In genomic region chr5:125575561-125576504, GRCh38 we compare ENCODE assay signal across 10 cellular contexts.
DNase-seq lines count a peak whose midpoint lies in the region; ATAC-seq, FAIRE-seq and TF ChIP-seq lines count a peak whose summit lies in the region.
"Had no signal": no experiment of that assay in that cellular context is flagged by ENCODE, and none has a peak within 500 bp of the region (broad histone marks: within the 10 kb centered on the region; RNA-seq: fewer than 3 reads in every experiment).

No MANE protein-coding gene starts in this region.

- H3K4ac ChIP-seq in mesendoderm (ENCODE audit: low read depth, low read length), result no peak overlapping the region

- H3K36me3 ChIP-seq in astrocyte (ENCODE audit: insufficient read depth, low read length) (no peaks in the 10 kb centered on the region), mesendoderm (ENCODE audit: control insufficient read depth, insufficient read depth, low read length) (no peaks in the 10 kb centered on the region)
- H3K36me3 ChIP-seq in CD8-positive, alpha-beta T cell (ENCODE audit: insufficient read depth, low read length), result no peaks in the 10 kb centered on the region
- H3K36me3 ChIP-seq: BLaER1 treated with 17β-estradiol and CSF1 and Interleukin-3, amounts not matched to agents 10 nM and 100 nM had no signal

- intact Hi-C loops in CD8-positive, alpha-beta T cell (cut with DNase I, micrococcal nuclease), result no loop called here

- H3K27me3 ChIP-seq in astrocyte (ENCODE audit: insufficient read depth, low read length) (no peaks in the 10 kb centered on the region), mesendoderm (ENCODE audit: insufficient read depth, low read length, poor library complexity) (no peaks in the 10 kb centered on the region)
- no peaks in the 10 kb centered on the region for H3K27me3 ChIP-seq in CD8-positive, alpha-beta T cell (ENCODE audit: insufficient read depth, low read length)
- H3K27me3 ChIP-seq: BLaER1 treated with 17β-estradiol and CSF1 and Interleukin-3, amounts not matched to agents 10 nM and 100 nM had no signal

- no peaks in the 10 kb centered on the region for H3K79me1 ChIP-seq in mesendoderm (ENCODE audit: low read length)

- H3K36me3 Mint-ChIP-seq in astrocyte (ENCODE audit: low read depth, unreplicated experiment), result no peaks in the 10 kb centered on the region
- no peaks in the 10 kb centered on the region for H3K36me3 Mint-ChIP-seq in CD8-positive, alpha-beta T cell
- H3K36me3 Mint-ChIP-seq: naive thymus-derived CD8-positive, alpha-beta T cell had no signal

- POLR2A ChIA-PET in CD8-positive, alpha-beta T cell (lab: Charles Lee), result no interaction called here

- DNase-seq in COLO668 (lab: John Stamatoyannopoulos, UW; ENCODE audit: unreplicated experiment) (peak; percentile 40), NCI-H2081 (lab: John Stamatoyannopoulos, UW) (peak; percentile 73 to 90), astrocyte (ENCODE audit: low read depth) (no peak), mesendoderm (peak; percentile 42), HK-2 (ENCODE audit: unreplicated experiment) (no peak), kidney glomerular epithelial cell (lab: John Stamatoyannopoulos, UW) (no peak)
- DNase-seq in CD8-positive, alpha-beta T cell, result no peak
- DNase-seq: naive thymus-derived CD8-positive, alpha-beta T cell had no signal

- H3K4me1 Mint-ChIP-seq in astrocyte (ENCODE audit: low read depth, unreplicated experiment), result peaks cover 9% of the 10 kb centered on the region
- H3K4me1 Mint-ChIP-seq in CD8-positive, alpha-beta T cell (ENCODE audit: low read depth), result no peaks in the 10 kb centered on the region
- H3K4me1 Mint-ChIP-seq: naive thymus-derived CD8-positive, alpha-beta T cell had no signal

- peak overlapping the region; percentile 76 for H2AFZ ChIP-seq in astrocyte (ENCODE audit: low read depth, low read length)

- WGBS in mesendoderm (ENCODE audit: extremely low coverage, insufficient coverage, low lambda C conversion rate), result no CpG with 5 or more reads among the region's 7 CpGs

- H3K27ac Mint-ChIP-seq in astrocyte (ENCODE audit: unreplicated experiment), result peak overlapping the region; percentile 8
- no peak overlapping the region for H3K27ac Mint-ChIP-seq in CD8-positive, alpha-beta T cell
- H3K27ac Mint-ChIP-seq: naive thymus-derived CD8-positive, alpha-beta T cell had no signal

- ATAC-seq in HG03439 (IDR thresholded peaks at IDR 0.05; ENCODE audit: unreplicated experiment), result no peak
- no peak for ATAC-seq in CD8-positive, alpha-beta T cell
- ATAC-seq: naive thymus-derived CD8-positive, alpha-beta T cell had no signal

- no peak overlapping the region for H3K18ac ChIP-seq in mesendoderm (ENCODE audit: low read length)

- H2BK120ac ChIP-seq in mesendoderm (ENCODE audit: low read depth, low read length), result no peak overlapping the region

- H3K9ac ChIP-seq in astrocyte (ENCODE audit: low read length) (no peak overlapping the region), mesendoderm (ENCODE audit: low read length) (no peak overlapping the region)
- H3K9ac ChIP-seq: BLaER1 treated with 17β-estradiol and CSF1 and Interleukin-3, amounts not matched to agents 10 nM and 100 nM had no signal

- H2BK15ac ChIP-seq in mesendoderm (replicated peaks; ENCODE audit: low read depth), result no peak overlapping the region

- peaks cover 6% of the 10 kb centered on the region for H3K4me1 ChIP-seq in astrocyte (ENCODE audit: insufficient read depth, low read length)
- no peaks in the 10 kb centered on the region for H3K4me1 ChIP-seq in mesendoderm (ENCODE audit: control insufficient read depth, low read depth, low read length)
- no peaks in the 10 kb centered on the region for H3K4me1 ChIP-seq in CD8-positive, alpha-beta T cell (ENCODE audit: insufficient read depth, low read length)
- H3K4me1 ChIP-seq: BLaER1 treated with 17β-estradiol and CSF1 and Interleukin-3, amounts not matched to agents 10 nM and 100 nM had no signal

- CTCF ChIA-PET in CD8-positive, alpha-beta T cell (lab: Charles Lee), result interaction anchor here (1.3 kb wide), 1 partner anchor 12 kb away, joined by 3 read pairs; no protein-coding TSS in a partner anchor

- H4K5ac ChIP-seq in mesendoderm (ENCODE audit: low read length), result no peak overlapping the region

- H3K27ac ChIP-seq in astrocyte (ENCODE audit: low read depth, low read length), result no peak overlapping the region
- no peak overlapping the region for H3K27ac ChIP-seq in mesendoderm (ENCODE audit: low read depth, low read length)
- H3K27ac ChIP-seq in CD8-positive, alpha-beta T cell (ENCODE audit: low read depth, low read length), result no peak overlapping the region
- H3K27ac ChIP-seq: BLaER1 treated with 17β-estradiol and CSF1 and Interleukin-3, amounts not matched to agents 10 nM and 100 nM had no signal

- no peaks in the 10 kb centered on the region for H4K20me1 ChIP-seq in astrocyte (ENCODE audit: insufficient read depth, low read length)
- H4K20me1 ChIP-seq: BLaER1 treated with 17β-estradiol and CSF1 and Interleukin-3, amounts not matched to agents 10 nM and 100 nM had no signal

- no peaks in the 10 kb centered on the region for H3K79me2 ChIP-seq in astrocyte (ENCODE audit: insufficient read depth, low read length)
- H3K79me2 ChIP-seq in mesendoderm (ENCODE audit: control insufficient read depth, insufficient read depth, low read length), result no peaks in the 10 kb centered on the region

- H3K4me3 ChIP-seq in astrocyte (ENCODE audit: insufficient read depth, low read depth, low read length), result no peak overlapping the region
- H3K4me3 ChIP-seq in mesendoderm (ENCODE audit: low read length), result no peak overlapping the region
- no peak overlapping the region for H3K4me3 ChIP-seq in CD8-positive, alpha-beta T cell (ENCODE audit: low read depth, low read length)
- H3K4me3 ChIP-seq: BLaER1 treated with 17β-estradiol and CSF1 and Interleukin-3, amounts not matched to agents 10 nM and 100 nM had no signal

- no peak overlapping the region for H3K23ac ChIP-seq in mesendoderm (ENCODE audit: low read length)

- TF ChIP-seq CTCF in astrocyte (IDR thresholded peaks at IDR 0.05; ENCODE audit: insufficient read depth, low read depth, low read length), result no peak
- TF ChIP-seq CTCF in CD8-positive, alpha-beta T cell (IDR thresholded peaks at IDR 0.05), result no peak

- FAIRE-seq in astrocyte (lab: Jason Lieb, UNC), result no peak

- H3K27me3 Mint-ChIP-seq in astrocyte (ENCODE audit: low read depth, unreplicated experiment), result no peaks in the 10 kb centered on the region
- H3K27me3 Mint-ChIP-seq in CD8-positive, alpha-beta T cell (ENCODE audit: low read depth), result no peaks in the 10 kb centered on the region
- H3K27me3 Mint-ChIP-seq: naive thymus-derived CD8-positive, alpha-beta T cell had no signal

- H3K4me2 ChIP-seq in astrocyte (ENCODE audit: low read length), result peak overlapping the region; percentile 67
- no peak overlapping the region for H3K4me2 ChIP-seq in mesendoderm (ENCODE audit: low read length)
- H3K4me2 ChIP-seq: BLaER1 treated with 17β-estradiol and CSF1 and Interleukin-3, amounts not matched to agents 10 nM and 100 nM had no signal

- H3K9me3 ChIP-seq in astrocyte (ENCODE audit: insufficient read depth, low read depth, low read length), result no peaks in the 10 kb centered on the region
- no peaks in the 10 kb centered on the region for H3K9me3 ChIP-seq in CD8-positive, alpha-beta T cell (ENCODE audit: low read length)
- H3K9me3 ChIP-seq: BLaER1 treated with 17β-estradiol and CSF1 and Interleukin-3, amounts not matched to agents 10 nM and 100 nM had no signal

- peak overlapping the region; percentile 50 for H3K56ac ChIP-seq in mesendoderm (ENCODE audit: low read length)

- no peak overlapping the region for H2BK5ac ChIP-seq in mesendoderm (ENCODE audit: low read length)

- no peak overlapping the region for H2AK5ac ChIP-seq in mesendoderm (ENCODE audit: low read length)

- H3K4me3 Mint-ChIP-seq in astrocyte (ENCODE audit: unreplicated experiment), result no peak overlapping the region
- no peak overlapping the region for H3K4me3 Mint-ChIP-seq in CD8-positive, alpha-beta T cell

- peaks cover 2% of the 10 kb centered on the region for H3K9me3 Mint-ChIP-seq in astrocyte (ENCODE audit: unreplicated experiment)
- peaks cover 7% of the 10 kb centered on the region for H3K9me3 Mint-ChIP-seq in CD8-positive, alpha-beta T cell

- no peak overlapping the region for H4K8ac ChIP-seq in mesendoderm (ENCODE audit: low read depth, low read length)

Comparison
In these comparisons a context has a peak if more than half of its experiments do, and no peak if none do; other contexts are left out.
1. DNase-seq: peak in COLO668 (single experiment), NCI-H2081 (2 of 2) and mesendoderm (single experiment); none in astrocyte (single experiment), HK-2 (single experiment), kidney glomerular epithelial cell (single experiment) and CD8-positive, alpha-beta T cell (0 of 7).